ENCODE assay signal across 10 cellular contexts in the genomic region with DNA sequence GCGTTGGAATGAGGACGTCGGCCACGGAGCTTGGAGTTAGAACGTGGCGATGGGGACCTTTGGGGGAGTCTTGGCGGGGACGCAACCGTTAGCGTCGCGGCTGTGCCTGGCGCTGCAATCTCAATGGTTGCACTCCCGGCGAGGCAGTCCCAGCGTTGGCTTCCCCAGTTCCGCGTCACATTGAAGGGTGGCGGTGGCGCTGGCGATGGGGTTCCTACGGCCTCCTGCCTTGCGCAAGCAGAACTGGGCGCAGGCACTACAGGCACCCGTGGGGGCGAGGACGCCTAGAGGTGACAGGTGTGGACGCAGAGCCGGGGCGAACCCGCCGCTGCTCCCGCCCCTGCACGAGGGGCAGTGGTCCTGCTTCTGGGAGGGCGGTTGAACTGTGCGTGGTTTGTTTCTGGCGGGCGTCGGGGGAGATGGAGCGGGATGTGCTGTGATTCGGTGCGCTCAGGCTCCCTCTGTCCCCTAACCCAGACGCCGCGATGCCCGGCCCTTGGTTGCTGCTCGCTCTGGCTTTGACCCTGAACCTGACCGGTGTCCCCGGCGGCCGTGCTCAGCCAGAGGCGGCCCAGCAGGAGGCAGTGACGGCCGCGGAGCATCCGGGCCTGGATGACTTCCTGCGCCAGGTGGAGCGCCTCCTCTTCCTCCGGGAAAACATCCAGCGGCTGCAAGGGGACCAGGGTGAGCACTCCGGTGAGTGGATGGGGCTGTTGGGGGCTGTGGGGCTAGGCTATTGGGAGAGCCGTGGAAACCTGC. TPM values are rescaled to one million over a fixed set of nuclear protein-coding genes. Genes with fewer than 3 reads are reported as not detected.
DNase-seq lines count a peak whose midpoint lies in the region; ATAC-seq, FAIRE-seq and TF ChIP-seq lines count a peak whose summit lies in the region.
"Had no signal": no experiment of that assay in that cellular context is flagged by ENCODE, and none has a peak within 500 bp of the region (broad histone marks: within the 10 kb centered on the region; RNA-seq: fewer than 3 reads in every experiment).

No MANE protein-coding gene starts in this region.

- no peak overlapping the region for H3K27ac ChIP-seq in rectal smooth muscle tissue (ENCODE audit: low read depth, low read length)
- no peak overlapping the region for H3K27ac ChIP-seq in OCI-LY7 (ENCODE audit: low read depth, low read length, poor library complexity, severe bottlenecking)
- H3K27ac ChIP-seq: epithelial cell of prostate had no signal

- no peaks in the 10 kb centered on the region for H3K9me2 ChIP-seq in OCI-LY7 (ENCODE audit: insufficient read depth, low read length)

- no peak for FAIRE-seq in GM12892 (lab: Jason Lieb, UNC)

- TF ChIP-seq POLR2A in GM12892 (IDR thresholded peaks at IDR 0.05; ENCODE audit: low read depth, low read length) = no peak

- H3K4me1 ChIP-seq in ES-I3 (ENCODE audit: insufficient read depth, low read length) (no peaks in the 10 kb centered on the region), rectal smooth muscle tissue (ENCODE audit: control insufficient read depth, insufficient read depth, low read length) (no peaks in the 10 kb centered on the region), OCI-LY7 (ENCODE audit: insufficient read depth, low read length, poor library complexity, severe bottlenecking) (no peaks in the 10 kb centered on the region)

- H3K27me3 ChIP-seq in rectal smooth muscle tissue (ENCODE audit: control insufficient read depth, insufficient read depth, low read length) = peaks cover 26% of the 10 kb centered on the region

- no TSS peak for BruUV-seq in OCI-LY7 (replicated peaks; lab: Mats Ljungman, UMichigan)

- H3K4me1 Mint-ChIP-seq in activated CD4-positive, alpha-beta T cell treated with anti-CD3 and anti-CD28 coated beads, Interleukin-2, amount 10 ng/mL, durations not matched to agents 7 days and 5 days = peaks cover 7% of the 10 kb centered on the region

- POLR2A ChIA-PET in activated CD4-positive, alpha-beta T cell treated with anti-CD3 and anti-CD28 coated beads, Interleukin-2, amount 10 ng/mL, durations not matched to agents 7 days and 5 days (lab: Charles Lee) = no interaction called here
- POLR2A ChIA-PET in OCI-LY7 (lab: Charles Lee) = interaction anchor here (0.6 kb wide), 2 partner anchors 165 to 732 kb away, joined by 3 to 5 read pairs; no protein-coding TSS in a partner anchor

- H3K4me3 ChIP-seq in rectal smooth muscle tissue (ENCODE audit: low read length) (peak overlapping the region; percentile 41), OCI-LY7 (ENCODE audit: low read depth, low read length, poor library complexity, severe bottlenecking) (no peak overlapping the region)

- TF ChIP-seq CTCF in OCI-LY7 (conservative IDR thresholded peaks at IDR 0.05; ENCODE audit: low read length) = no peak
- no peak for TF ChIP-seq CTCF in GM10266 (IDR thresholded peaks at IDR 0.05; ENCODE audit: control insufficient read depth, insufficient read depth, low read depth, missing control alignments)

- no peaks in the 10 kb centered on the region for H3K79me2 ChIP-seq in OCI-LY7 (ENCODE audit: insufficient read depth, low read depth, low read length)

- peaks cover 62% of the 10 kb centered on the region for H3K27me3 Mint-ChIP-seq in activated CD4-positive, alpha-beta T cell treated with anti-CD3 and anti-CD28 coated beads, Interleukin-2, amount 10 ng/mL, durations not matched to agents 7 days and 5 days

- no peaks in the 10 kb centered on the region for H3K9me3 Mint-ChIP-seq in activated CD4-positive, alpha-beta T cell treated with anti-CD3 and anti-CD28 coated beads, Interleukin-2, amount 10 ng/mL, durations not matched to agents 7 days and 5 days

- H2AFZ ChIP-seq in OCI-LY7 (ENCODE audit: low read length) = no peak overlapping the region

- H3K27ac Mint-ChIP-seq in activated CD4-positive, alpha-beta T cell treated with anti-CD3 and anti-CD28 coated beads, Interleukin-2, amount 10 ng/mL, durations not matched to agents 7 days and 5 days = no peak overlapping the region

- no peak overlapping the region for H3K4me2 ChIP-seq in OCI-LY7 (ENCODE audit: low read length)

- intact Hi-C loops in left cardiac atrium (cut with DNase I) = no loop called here
- intact Hi-C loops in OCI-LY7 (cut with micrococcal nuclease; ENCODE audit: unreplicated experiment) = no loop called here

- H3K9me3 ChIP-seq in ES-I3 (ENCODE audit: control insufficient read depth, insufficient read depth, low read length) (no peaks in the 10 kb centered on the region), OCI-LY7 (ENCODE audit: low read length) (no peaks in the 10 kb centered on the region)

- no peaks in the 10 kb centered on the region for H3K36me3 Mint-ChIP-seq in activated CD4-positive, alpha-beta T cell treated with anti-CD3 and anti-CD28 coated beads, Interleukin-2, amount 10 ng/mL, durations not matched to agents 7 days and 5 days (ENCODE audit: low read depth)

- CTCF ChIA-PET in activated CD4-positive, alpha-beta T cell treated with anti-CD3 and anti-CD28 coated beads, Interleukin-2, amount 10 ng/mL, durations not matched to agents 7 days and 5 days (lab: Charles Lee) = interaction anchor here (2.5 kb wide), 1 partner anchor 8 kb away, joined by 9 read pairs; no protein-coding TSS in a partner anchor
- CTCF ChIA-PET in OCI-LY7 (lab: Charles Lee; ENCODE audit: unreplicated experiment) = no interaction called here

- H3K36me3 ChIP-seq in ES-I3 (ENCODE audit: insufficient read depth, low read length) (no peaks in the 10 kb centered on the region), rectal smooth muscle tissue (ENCODE audit: control insufficient read depth, insufficient read depth, low read length) (no peaks in the 10 kb centered on the region), OCI-LY7 (ENCODE audit: insufficient read depth, low read length) (no peaks in the 10 kb centered on the region)

- peak overlapping the region; percentile 0 for H3K4me3 Mint-ChIP-seq in activated CD4-positive, alpha-beta T cell treated with anti-CD3 and anti-CD28 coated beads, Interleukin-2, amount 10 ng/mL, durations not matched to agents 7 days and 5 days

- H4K20me1 ChIP-seq in OCI-LY7 (ENCODE audit: insufficient read depth, low read length) = no peaks in the 10 kb centered on the region

- DNase-seq in activated CD4-positive, alpha-beta T cell treated with anti-CD3 and anti-CD28 coated beads, Interleukin-2, amount 10 ng/mL, durations not matched to agents 7 days and 5 days = no peak
- DNase-seq in left cardiac atrium (peak; percentile 38), OCI-LY7 (ENCODE audit: low spot score) (no peak), GM12892 (ENCODE audit: insufficient read length) (no peak), GM10266 (ENCODE audit: extremely low spot score) (no peak), NCI-H128 (lab: John Stamatoyannopoulos, UW; ENCODE audit: unreplicated experiment) (no peak)

- ATAC-seq in left cardiac atrium = peak; percentile 45 to 56

- H3K9ac ChIP-seq in ES-I3 (ENCODE audit: low read depth, low read length) = peak overlapping the region; percentile 53; the same call in 1 of the 2 replicates
- H3K9ac ChIP-seq in rectal smooth muscle tissue (ENCODE audit: low read length) = no peak overlapping the region

RNA-seq across cellular contexts. Expression of a gene that starts 1.0 kb away (rescaled TPM):
- total RNA-seq in activated CD4-positive, alpha-beta T cell treated with anti-CD3 and anti-CD28 coated beads, Interleukin-2, amount 10 ng/mL, durations not matched to agents 7 days and 5 days = not detected
- total RNA-seq in left cardiac atrium = not detected
- not detected in 2 replicates for total RNA-seq in OCI-LY7 (2014; rRNA removed; shearing (Covaris generic))
- total RNA-seq in OCI-LY7 (2022) = not detected in 2 replicates
- polyA plus RNA-seq in GM12892 (2012; ENCODE audit: missing spikeins) = not detected
- total RNA-seq: RPMI7951 had no signal
